In genomic region chr7:51315393-51316261, GRCh38 we compare ENCODE assay signal across 8 cellular contexts. TPM values are rescaled to one million over a fixed set of nuclear protein-coding genes. Genes with fewer than 3 reads are reported as not detected.
DNase-seq lines count a peak whose midpoint lies in the region; ATAC-seq and TF ChIP-seq lines count a peak whose summit lies in the region.

No MANE protein-coding gene starts in this region.

- H3K27me3 ChIP-seq in H7 (ENCODE audit: control insufficient read depth, insufficient read depth, low read length) (peaks cover 32% of the 10 kb centered on the region), osteoblast (ENCODE audit: insufficient read depth, low read length) (peaks cover 31% of the 10 kb centered on the region)

- H3K4me3 ChIP-seq in H7 (ENCODE audit: insufficient read depth, low read depth, low read length) (peak overlapping the region; percentile 77), osteoblast (ENCODE audit: insufficient read depth, low read length) (peak overlapping the region; percentile 57)

- POLR2A ChIA-PET in RWPE1 (lab: Yijun Ruan, JAX; ENCODE audit: low non-redundant PET), result interaction anchor here (0.6 kb wide), 1 partner anchor 91 kb away, joined by 3 read pairs; no protein-coding TSS in a partner anchor

- TF ChIP-seq CTCF in RWPE1 (conservative IDR thresholded peaks at IDR 0.05; ENCODE audit: low read depth) (no peak), osteoblast (IDR thresholded peaks at IDR 0.05; ENCODE audit: extremely low read depth, low read depth, low read length) (no peak)

- no peak overlapping the region for H3K27ac ChIP-seq in RWPE1
- no peak overlapping the region for H3K27ac ChIP-seq in osteoblast (ENCODE audit: low read depth, low read length)

- no peaks in the 10 kb centered on the region for H3K9me3 ChIP-seq in osteoblast (ENCODE audit: low read depth, low read length)

- H3K36me3 ChIP-seq in H7 (replicated peaks; ENCODE audit: control insufficient read depth, insufficient read depth, low read length), result no peaks in the 10 kb centered on the region
- no peaks in the 10 kb centered on the region for H3K36me3 ChIP-seq in osteoblast (ENCODE audit: insufficient read depth, low read length)

- H3K4me1 ChIP-seq in osteoblast (ENCODE audit: insufficient read depth, low read length), result no peaks in the 10 kb centered on the region

- H3K4me2 ChIP-seq in osteoblast (ENCODE audit: insufficient read depth, low read length), result peak overlapping the region; percentile 58

- DNase-seq in H7 (peak; percentile 80), RWPE1 (ENCODE audit: low spot score) (peak; percentile 48), Right ventricle myocardium superior (no peak), osteoblast (ENCODE audit: insufficient read length, low spot score, missing footprints) (peak; percentile 86), GM19240 (ENCODE audit: insufficient read length, low spot score) (no peak), NCI-H1436 (lab: John Stamatoyannopoulos, UW) (no peak)

- no peaks in the 10 kb centered on the region for H3K79me2 ChIP-seq in osteoblast (ENCODE audit: insufficient read depth, low read length)

- intact Hi-C loops in Right ventricle myocardium superior (cut with DNase I), result no loop called here

- H2AFZ ChIP-seq in osteoblast (ENCODE audit: low read length), result no peak overlapping the region

- ATAC-seq in Right ventricle myocardium superior (ENCODE audit: poor library complexity) (peak; percentile 69), HG03097 (IDR thresholded peaks at IDR 0.05; ENCODE audit: low FRiP score, unreplicated experiment) (no peak), GM18907 (IDR thresholded peaks at IDR 0.05; ENCODE audit: unreplicated experiment) (no peak)

- CTCF ChIA-PET in RWPE1 (lab: Yijun Ruan, JAX), result interaction anchor here (0.6 kb wide), 3 partner anchors 13 to 1213 kb away, joined by 3 read pairs; no protein-coding TSS in a partner anchor

- H4K20me1 ChIP-seq in osteoblast (ENCODE audit: insufficient read depth, low read length), result no peaks in the 10 kb centered on the region

RNA-seq across cellular contexts. Expression of gene COBL, which starts 1.0 kb away (rescaled TPM):
- total RNA-seq in H7 (2014; rRNA removed; shearing (Covaris generic)), result 4.2 and 4.6 TPM in 2 replicates
- 76.5 TPM for total RNA-seq in Right ventricle myocardium superior
- under 0.01 TPM in 2 replicates for total RNA-seq in osteoblast

Comparison
In these comparisons a context has a peak if more than half of its experiments do, and no peak if none do; other contexts are left out.
1. DNase-seq: peak in H7 (single experiment), RWPE1 (single experiment) and osteoblast (single experiment); none in Right ventricle myocardium superior (single experiment), GM19240 (single experiment) and NCI-H1436 (single experiment).
2. RNA of gene COBL, which starts 1.0 kb away (total RNA-seq): 76.5 TPM in Right ventricle myocardium superior (single experiment); 4.2 to 4.6 TPM in H7 and under 0.01 TPM in osteoblast; every median in the first group is over 10 times any median in the second.